8 cellular contexts compared by ENCODE assay signal in the genomic region with DNA sequence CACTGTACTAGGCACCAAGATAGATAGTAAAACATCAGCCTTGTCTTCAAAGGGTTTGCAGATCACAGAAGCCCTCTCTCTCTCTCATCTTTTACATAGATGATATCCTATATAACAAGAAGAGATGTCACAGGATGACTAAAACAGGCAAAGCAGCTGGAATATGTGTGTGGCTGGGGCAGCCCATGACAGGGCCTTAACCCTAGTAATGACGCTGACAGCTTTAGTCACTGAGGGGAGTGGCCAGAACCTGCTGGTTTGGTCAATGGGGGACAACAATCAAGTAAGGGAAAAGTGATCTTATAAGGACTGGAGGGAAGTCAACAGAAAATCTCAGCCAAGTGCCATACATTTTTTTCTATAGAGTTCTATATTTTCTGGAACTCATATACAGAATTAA. TPM values are rescaled to one million over a fixed set of nuclear protein-coding genes. Genes with fewer than 3 reads are reported as not detected.
DNase-seq lines count a peak whose midpoint lies in the region; ATAC-seq and TF ChIP-seq lines count a peak whose summit lies in the region.
"Had no signal": no experiment of that assay in that cellular context is flagged by ENCODE, and none has a peak within 500 bp of the region (broad histone marks: within the 10 kb centered on the region; RNA-seq: fewer than 3 reads in every experiment).

No MANE protein-coding gene starts in this region.

- no peaks in the 10 kb centered on the region for H3K9me3 Mint-ChIP-seq in activated CD4-positive, alpha-beta memory T cell treated with anti-CD3 and anti-CD28 coated beads for 36 hours

- no peak overlapping the region for H3K4me2 ChIP-seq in HCT116 (ENCODE audit: low read length)

- no peak for TF ChIP-seq CTCF in HCT116 (IDR thresholded peaks at IDR 0.05 in 2 of 3, conservative IDR thresholded peaks at IDR 0.05 in 1 of 3; ENCODE audit: borderline replicate concordance in 1 of 3, insufficient read depth in 1 of 3, low read depth in 2 of 3, low read length in 2 of 3)
- TF ChIP-seq CTCF in psoas muscle (IDR thresholded peaks at IDR 0.05): no peak

- no peak overlapping the region for H3K4me3 Mint-ChIP-seq in activated CD4-positive, alpha-beta memory T cell treated with anti-CD3 and anti-CD28 coated beads for 36 hours

- DNase-seq in HCT116 (ENCODE audit: low read depth, low spot score): no peak
- DNase-seq in activated CD4-positive, alpha-beta memory T cell treated with anti-CD3 and anti-CD28 coated beads for 36 hours: peak; percentile 85
- peak; percentile 56 for DNase-seq in fibroblast of peridontal ligament (ENCODE audit: extremely low read depth)
- peak; percentile 15 for DNase-seq in stimulated activated CD8-positive, alpha-beta memory T cell treated with anti-CD3 and anti-CD28 coated beads, Interleukin-7, amount 100 ng/mL, for 24 hours (ENCODE audit: low read depth)
- DNase-seq in NOMO-1 (lab: John Stamatoyannopoulos, UW; ENCODE audit: unreplicated experiment in 2 of 2): no peak
- no peak for DNase-seq in psoas muscle
- DNase-seq: NCI-H526 treated with DMSO at 0.1 percent for 48 hours had no signal

- no peak for TF ChIP-seq POLR2A in HCT116 (IDR thresholded peaks at IDR 0.05; ENCODE audit: borderline replicate concordance, extremely low read depth, insufficient read depth, insufficient read length)

- WGBS in psoas muscle, 3 donors: 92 to 100% (median 96%) methylated on average over 1 of the region's 1 CpG

- H3K9me3 ChIP-seq in HCT116 (ENCODE audit: control insufficient read depth in 1 of 2, insufficient read depth in 1 of 2, low read depth in 1 of 2, low read length in 2 of 2) (no peaks in the 10 kb centered on the region), psoas muscle (no peaks in the 10 kb centered on the region)

- no TSS peak for BruUV-seq in HCT116 (replicated peaks; lab: Mats Ljungman, UMichigan)

- H3K79me2 ChIP-seq in HCT116 (ENCODE audit: insufficient read depth, low read length): no peaks in the 10 kb centered on the region

- no peaks in the 10 kb centered on the region for H3K9me2 ChIP-seq in HCT116 (ENCODE audit: insufficient read depth)

- H3K4me1 Mint-ChIP-seq in activated CD4-positive, alpha-beta memory T cell treated with anti-CD3 and anti-CD28 coated beads for 36 hours (ENCODE audit: low read depth): peaks cover 50% of the 10 kb centered on the region

- ATAC-seq in HCT116 (0 out of 2 replicates have a peak, but pooled peaks have one; percentile 33), psoas muscle (no peak), HG03025 (IDR thresholded peaks at IDR 0.05; ENCODE audit: low FRiP score, unreplicated experiment) (no peak)

- CTCF ChIA-PET in HCT116 (lab: Charles Lee): interaction anchor here (0.6 to 1.9 kb wide), 5 partner anchors 13 to 822 kb away, joined by 3 to 9 read pairs (median 6); partner anchors contain the start of gene CD274
- CTCF ChIA-PET in activated CD4-positive, alpha-beta memory T cell treated with anti-CD3 and anti-CD28 coated beads for 36 hours (lab: Charles Lee): interaction anchor here (1.2 to 4.1 kb wide), 9 partner anchors 14 to 401 kb away, joined by 3 to 63 read pairs (median 10); partner anchors contain the start of genes CD274 and INSL6

- H3K4me1 ChIP-seq in HCT116 (ENCODE audit: control insufficient read depth in 1 of 2, insufficient read depth in 2 of 2, low read length in 2 of 2) (no peaks in the 10 kb centered on the region), psoas muscle (no peaks in the 10 kb centered on the region)

- no peaks in the 10 kb centered on the region for H3K36me3 Mint-ChIP-seq in activated CD4-positive, alpha-beta memory T cell treated with anti-CD3 and anti-CD28 coated beads for 36 hours

- H3K27ac Mint-ChIP-seq in activated CD4-positive, alpha-beta memory T cell treated with anti-CD3 and anti-CD28 coated beads for 36 hours: peak overlapping the region; percentile 95

- H3K27ac ChIP-seq in HCT116 (ENCODE audit: low read depth, low read length) (no peak overlapping the region), psoas muscle (no peak overlapping the region)

- RAD21 ChIA-PET in HCT116 (lab: Charles Lee; ENCODE audit: low non-redundant PET in 1 of 2, low total read pairs in 2 of 2, uncharacterized antibody in 2 of 2, unreplicated experiment in 2 of 2): no interaction called here

- no peaks in the 10 kb centered on the region for H3K36me3 ChIP-seq in HCT116 (ENCODE audit: control insufficient read depth in 1 of 2, insufficient read depth in 2 of 2, low read length in 2 of 2)
- no peaks in the 10 kb centered on the region for H3K36me3 ChIP-seq in psoas muscle (ENCODE audit: insufficient read depth in 1 of 2, low read depth in 1 of 2)

- no peak overlapping the region for H3K4me3 ChIP-seq in HCT116 (replicated peaks in 1 of 2; ENCODE audit: low read depth in 1 of 2, low read length in 2 of 2)
- H3K4me3 ChIP-seq in psoas muscle: no peak overlapping the region

- H3K9ac ChIP-seq in HCT116 (ENCODE audit: low read length): no peak overlapping the region

- no peak overlapping the region for H2AFZ ChIP-seq in HCT116 (ENCODE audit: low read depth, low read length, poor library complexity, severe bottlenecking)

- no peaks in the 10 kb centered on the region for H3K27me3 Mint-ChIP-seq in activated CD4-positive, alpha-beta memory T cell treated with anti-CD3 and anti-CD28 coated beads for 36 hours

- POLR2A ChIA-PET in HCT116 (lab: Charles Lee): no interaction called here
- POLR2A ChIA-PET in activated CD4-positive, alpha-beta memory T cell treated with anti-CD3 and anti-CD28 coated beads for 36 hours (lab: Charles Lee): interaction anchor here (0.7 to 3.1 kb wide), 9 partner anchors 42 to 745 kb away, joined by 3 to 26 read pairs (median 5); partner anchors contain the start of genes CD274, PDCD1LG2, PLGRKT and RIC1

- TF ChIP-seq RAD21 in HCT116 (IDR thresholded peaks at IDR 0.05; ENCODE audit: low read depth): no peak

- no peaks in the 10 kb centered on the region for H3K27me3 ChIP-seq in HCT116 (ENCODE audit: insufficient read depth, low read length)
- H3K27me3 ChIP-seq in psoas muscle (ENCODE audit: insufficient read depth in 3 of 3, low read length in 2 of 3): no peaks in the 10 kb centered on the region

- intact Hi-C loops in HCT116 (cut with micrococcal nuclease): no loop called here
- intact Hi-C loops in activated CD4-positive, alpha-beta memory T cell treated with anti-CD3 and anti-CD28 coated beads for 36 hours (cut with micrococcal nuclease): loop anchor here (1.0 to 10.0 kb wide), 7 partner anchors 42 to 842 kb away; partner anchors contain the start of genes AK3, PDCD1LG2, PLGRKT and RIC1
- intact Hi-C loops in psoas muscle (cut with DNase I): loop anchor here in 1 of 2 donors (5.0 kb wide), 2 partner anchors 150 to 400 kb away; partner anchors contain the start of genes INSL6 and PLGRKT

- no peaks in the 10 kb centered on the region for H4K20me1 ChIP-seq in HCT116 (ENCODE audit: insufficient read depth)

TF ChIP-seq in HCT116, 20 proteins besides CTCF, POLR2A, EP300 and RAD21:
- TF ChIP-seq ZFX (IDR thresholded peaks at IDR 0.05) (no peak), SRF (IDR thresholded peaks at IDR 0.05; ENCODE audit: low read depth) (no peak), ELF1 (IDR thresholded peaks at IDR 0.05; ENCODE audit: borderline replicate concordance, low read depth) (no peak), POLR2AphosphoS5 (IDR thresholded peaks at IDR 0.05; ENCODE audit: low read depth, low read length) (no peak), TCF7L2 (IDR thresholded peaks at IDR 0.05; ENCODE audit: borderline replicate concordance, extremely low read depth, insufficient read depth, insufficient read length) (no peak), CBX3 (IDR thresholded peaks at IDR 0.05; ENCODE audit: low read depth) (no peak), REST (IDR thresholded peaks at IDR 0.05; ENCODE audit: low read depth) (no peak), EGR1 (IDR thresholded peaks at IDR 0.05; ENCODE audit: low read depth) (no peak), EZH2 (IDR thresholded peaks at IDR 0.05) (no peak), ZNF274 (IDR thresholded peaks at IDR 0.05; ENCODE audit: low read depth, low read length) (no peak)
TF ChIP-seq in HCT116: peak in this region for 0.

RNA-seq across cellular contexts. Expression of gene RIC1, which starts 41.9 kb away (rescaled TPM):
- total RNA-seq in HCT116 (2021; ENCODE audit: unreplicated experiment): 25.5 TPM
- 16.1 and 17.1 TPM in 2 replicates for polyA plus RNA-seq in HCT116 (2012)
- total RNA-seq in activated CD4-positive, alpha-beta memory T cell treated with anti-CD3 and anti-CD28 coated beads for 36 hours: 10 to 100 TPM; 14.1 to 15.0 TPM
- 10 to 100 TPM; 10.9 to 28.6 (median 13.8) TPM for total RNA-seq in psoas muscle
- polyA plus RNA-seq in psoas muscle: 10 to 100 TPM in 1 of 3 donors, 1 to 10 TPM in 2; 6.8 to 18.7 (median 8.8) TPM

Comparison
In these comparisons a context has a peak if more than half of its experiments do, and no peak if none do; other contexts are left out.
1. DNase-seq: peak in activated CD4-positive, alpha-beta memory T cell treated with anti-CD3 and anti-CD28 coated beads for 36 hours (single experiment), fibroblast of peridontal ligament (single experiment) and stimulated activated CD8-positive, alpha-beta memory T cell treated with anti-CD3 and anti-CD28 coated beads, Interleukin-7, amount 100 ng/mL, for 24 hours (single experiment); none in HCT116 (single experiment), NOMO-1 (0 of 2) and psoas muscle (0 of 2).